In genomic region chr6:33936911-33937310, GRCh38 we compare ENCODE assay signal across 25 cellular contexts.
"Had no signal": no experiment of that assay in that cellular context is flagged by ENCODE, and none has a peak within 500 bp of the region (broad histone marks: within the 10 kb centered on the region; RNA-seq: fewer than 3 reads in every experiment).

No MANE protein-coding gene starts in this region.

- ATAC-seq: esophagus mucosa; gastroesophageal sphincter; heart left ventricle; left lung; stimulated activated naive CD8-positive, alpha-beta T cell treated with anti-CD3 and anti-CD28 coated beads, Interleukin-15, Interleukin-2, amounts not matched to agents 100 U/mL and 50 U/mL, for 24 hours; T-helper 17 cell had no signal

- H3K4me3 ChIP-seq: coronary artery, gastroesophageal sphincter, heart left ventricle, left lung, prostate gland, right atrium auricular region, tibial artery, uterus had no signal

- H3K36me3 Mint-ChIP-seq: activated naive CD4-positive, alpha-beta T cell treated with anti-CD3 and anti-CD28 coated beads, Interleukin-2, amount 10 ng/mL, durations not matched to agents 7 days and 5 days; brain had no signal

- H3K4me3 Mint-ChIP-seq: activated naive CD4-positive, alpha-beta T cell treated with anti-CD3 and anti-CD28 coated beads, Interleukin-2, amount 10 ng/mL, durations not matched to agents 7 days and 5 days; activated naive CD8-positive, alpha-beta T cell treated with anti-CD3 and anti-CD28 coated beads, Interleukin-2, amount 50 U/mL, for 24 hours; brain; central memory CD8-positive, alpha-beta T cell; neural crest cell; T-helper 17 cell had no signal

- H3K36me3 ChIP-seq: gastroesophageal sphincter, heart left ventricle, left lung, prostate gland, right atrium auricular region, tibial artery, uterus had no signal

- H3K27me3 ChIP-seq: right atrium auricular region, uterus had no signal

- H3K4me1 ChIP-seq: gastroesophageal sphincter, heart left ventricle, left lung, prostate gland, right atrium auricular region, tibial artery, uterus had no signal

- H3K27ac Mint-ChIP-seq: activated naive CD4-positive, alpha-beta T cell treated with anti-CD3 and anti-CD28 coated beads, Interleukin-2, amount 10 ng/mL, durations not matched to agents 7 days and 5 days; activated naive CD8-positive, alpha-beta T cell treated with anti-CD3 and anti-CD28 coated beads, Interleukin-2, amount 50 U/mL, for 24 hours; brain; T-helper 17 cell had no signal

- H3K4me1 Mint-ChIP-seq: neural crest cell had no signal

- DNase-seq: activated CD4-positive, alpha-beta T cell treated with anti-CD3 and anti-CD28 coated beads, Interleukin-2, amount 50 U/mL, for 1 hour; activated CD8-positive, alpha-beta memory T cell treated with anti-CD3 and anti-CD28 coated beads for 24 hours; activated CD8-positive, alpha-beta memory T cell treated with anti-CD3 and anti-CD28 coated beads, Interleukin-2, amount 50 U/mL, for 48 hours; activated effector memory CD4-positive, alpha-beta T cell treated with Interleukin-2 at 50 U/mL for 16 hours; activated naive CD4-positive, alpha-beta T cell treated with anti-CD3 and anti-CD28 coated beads, Interleukin-2, amount 10 ng/mL, durations not matched to agents 7 days and 5 days; activated naive CD8-positive, alpha-beta T cell treated with anti-CD3 and anti-CD28 coated beads, Interleukin-2, amount 50 U/mL, for 24 hours; activated T-cell treated with anti-CD3 and anti-CD28 coated beads, Interleukin-2, amount 50 U/mL, for 48 hours; anterior cingulate cortex; effector CD4-positive, alpha-beta T cell; kidney; left lung; stimulated activated naive CD8-positive, alpha-beta T cell treated with anti-CD3 and anti-CD28 coated beads, Interleukin-15, Interleukin-2, amounts not matched to agents 100 U/mL and 50 U/mL, for 24 hours; substantia nigra; T-helper 17 cell; tibial artery; uterus had no signal

- H3K9me3 ChIP-seq: gastroesophageal sphincter, heart left ventricle, left lung, prostate gland, right atrium auricular region, tibial artery, uterus had no signal

- H3K27me3 Mint-ChIP-seq: activated naive CD8-positive, alpha-beta T cell treated with anti-CD3 and anti-CD28 coated beads, Interleukin-2, amount 50 U/mL, for 24 hours had no signal

- H3K9me3 Mint-ChIP-seq: activated naive CD4-positive, alpha-beta T cell treated with anti-CD3 and anti-CD28 coated beads, Interleukin-2, amount 10 ng/mL, durations not matched to agents 7 days and 5 days; activated naive CD8-positive, alpha-beta T cell treated with anti-CD3 and anti-CD28 coated beads, Interleukin-2, amount 50 U/mL, for 24 hours; central memory CD8-positive, alpha-beta T cell; neural crest cell had no signal

- H3K27ac ChIP-seq: coronary artery, gastroesophageal sphincter, heart left ventricle, left lung, prostate gland, right atrium auricular region, tibial artery, uterus had no signal
